In the genomic region with DNA sequence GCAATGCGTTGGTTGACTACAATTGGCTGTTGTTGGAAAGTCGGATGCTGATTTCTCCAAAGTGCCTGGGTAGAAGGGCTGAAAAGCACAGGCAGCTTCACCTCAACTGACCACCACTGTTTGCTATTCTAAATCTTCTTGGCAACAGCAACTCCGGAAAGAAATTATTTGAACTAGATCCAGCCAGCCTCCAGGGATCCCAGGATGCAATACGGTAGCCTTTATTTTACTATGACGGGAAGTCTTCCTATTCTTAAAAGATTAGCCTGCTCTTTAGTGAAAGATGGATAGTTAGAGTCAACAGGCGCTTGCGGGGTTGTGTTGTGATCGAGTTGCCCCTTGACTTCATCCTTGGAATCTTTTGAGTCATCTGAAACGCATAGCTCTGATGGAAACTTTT, we compare ENCODE assay signal across 1 cellular context.
TF ChIP-seq lines count a peak whose summit lies in the region.

No MANE protein-coding gene starts in this region.

TF ChIP-seq in GM23338, 12 proteins besides CTCF, POLR2A, EP300 and RAD21 (continued from another document):
- TF ChIP-seq, protein P1, sequence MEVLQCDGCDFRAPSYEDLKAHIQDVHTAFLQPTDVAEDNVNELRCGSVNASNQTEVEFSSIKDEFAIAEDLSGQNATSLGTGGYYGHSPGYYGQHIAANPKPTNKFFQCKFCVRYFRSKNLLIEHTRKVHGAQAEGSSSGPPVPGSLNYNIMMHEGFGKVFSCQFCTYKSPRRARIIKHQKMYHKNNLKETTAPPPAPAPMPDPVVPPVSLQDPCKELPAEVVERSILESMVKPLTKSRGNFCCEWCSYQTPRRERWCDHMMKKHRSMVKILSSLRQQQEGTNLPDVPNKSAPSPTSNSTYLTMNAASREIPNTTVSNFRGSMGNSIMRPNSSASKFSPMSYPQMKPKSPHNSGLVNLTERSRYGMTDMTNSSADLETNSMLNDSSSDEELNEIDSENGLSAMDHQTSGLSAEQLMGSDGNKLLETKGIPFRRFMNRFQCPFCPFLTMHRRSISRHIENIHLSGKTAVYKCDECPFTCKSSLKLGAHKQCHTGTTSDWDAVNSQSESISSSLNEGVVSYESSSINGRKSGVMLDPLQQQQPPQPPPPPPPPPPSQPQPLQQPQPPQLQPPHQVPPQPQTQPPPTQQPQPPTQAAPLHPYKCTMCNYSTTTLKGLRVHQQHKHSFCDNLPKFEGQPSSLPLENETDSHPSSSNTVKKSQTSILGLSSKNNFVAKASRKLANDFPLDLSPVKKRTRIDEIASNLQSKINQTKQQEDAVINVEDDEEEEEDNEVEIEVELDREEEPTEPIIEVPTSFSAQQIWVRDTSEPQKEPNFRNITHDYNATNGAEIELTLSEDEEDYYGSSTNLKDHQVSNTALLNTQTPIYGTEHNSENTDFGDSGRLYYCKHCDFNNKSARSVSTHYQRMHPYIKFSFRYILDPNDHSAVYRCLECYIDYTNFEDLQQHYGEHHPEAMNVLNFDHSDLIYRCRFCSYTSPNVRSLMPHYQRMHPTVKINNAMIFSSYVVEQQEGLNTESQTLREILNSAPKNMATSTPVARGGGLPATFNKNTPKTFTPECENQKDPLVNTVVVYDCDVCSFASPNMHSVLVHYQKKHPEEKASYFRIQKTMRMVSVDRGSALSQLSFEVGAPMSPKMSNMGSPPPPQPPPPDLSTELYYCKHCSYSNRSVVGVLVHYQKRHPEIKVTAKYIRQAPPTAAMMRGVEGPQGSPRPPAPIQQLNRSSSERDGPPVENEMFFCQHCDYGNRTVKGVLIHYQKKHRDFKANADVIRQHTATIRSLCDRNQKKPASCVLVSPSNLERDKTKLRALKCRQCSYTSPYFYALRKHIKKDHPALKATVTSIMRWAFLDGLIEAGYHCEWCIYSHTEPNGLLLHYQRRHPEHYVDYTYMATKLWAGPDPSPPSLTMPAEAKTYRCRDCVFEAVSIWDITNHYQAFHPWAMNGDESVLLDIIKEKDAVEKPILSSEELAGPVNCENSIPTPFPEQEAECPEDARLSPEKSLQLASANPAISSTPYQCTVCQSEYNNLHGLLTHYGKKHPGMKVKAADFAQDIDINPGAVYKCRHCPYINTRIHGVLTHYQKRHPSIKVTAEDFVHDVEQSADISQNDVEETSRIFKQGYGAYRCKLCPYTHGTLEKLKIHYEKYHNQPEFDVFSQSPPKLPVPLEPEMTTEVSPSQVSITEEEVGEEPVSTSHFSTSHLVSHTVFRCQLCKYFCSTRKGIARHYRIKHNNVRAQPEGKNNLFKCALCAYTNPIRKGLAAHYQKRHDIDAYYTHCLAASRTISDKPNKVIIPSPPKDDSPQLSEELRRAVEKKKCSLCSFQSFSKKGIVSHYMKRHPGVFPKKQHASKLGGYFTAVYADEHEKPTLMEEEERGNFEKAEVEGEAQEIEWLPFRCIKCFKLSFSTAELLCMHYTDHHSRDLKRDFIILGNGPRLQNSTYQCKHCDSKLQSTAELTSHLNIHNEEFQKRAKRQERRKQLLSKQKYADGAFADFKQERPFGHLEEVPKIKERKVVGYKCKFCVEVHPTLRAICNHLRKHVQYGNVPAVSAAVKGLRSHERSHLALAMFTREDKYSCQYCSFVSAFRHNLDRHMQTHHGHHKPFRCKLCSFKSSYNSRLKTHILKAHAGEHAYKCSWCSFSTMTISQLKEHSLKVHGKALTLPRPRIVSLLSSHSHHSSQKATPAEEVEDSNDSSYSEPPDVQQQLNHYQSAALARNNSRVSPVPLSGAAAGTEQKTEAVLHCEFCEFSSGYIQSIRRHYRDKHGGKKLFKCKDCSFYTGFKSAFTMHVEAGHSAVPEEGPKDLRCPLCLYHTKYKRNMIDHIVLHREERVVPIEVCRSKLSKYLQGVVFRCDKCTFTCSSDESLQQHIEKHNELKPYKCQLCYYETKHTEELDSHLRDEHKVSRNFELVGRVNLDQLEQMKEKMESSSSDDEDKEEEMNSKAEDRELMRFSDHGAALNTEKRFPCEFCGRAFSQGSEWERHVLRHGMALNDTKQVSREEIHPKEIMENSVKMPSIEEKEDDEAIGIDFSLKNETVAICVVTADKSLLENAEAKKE (CRISPR knock-in tag; IDR thresholded peaks at IDR 0.05) = no peak
- TF ChIP-seq, protein P2, sequence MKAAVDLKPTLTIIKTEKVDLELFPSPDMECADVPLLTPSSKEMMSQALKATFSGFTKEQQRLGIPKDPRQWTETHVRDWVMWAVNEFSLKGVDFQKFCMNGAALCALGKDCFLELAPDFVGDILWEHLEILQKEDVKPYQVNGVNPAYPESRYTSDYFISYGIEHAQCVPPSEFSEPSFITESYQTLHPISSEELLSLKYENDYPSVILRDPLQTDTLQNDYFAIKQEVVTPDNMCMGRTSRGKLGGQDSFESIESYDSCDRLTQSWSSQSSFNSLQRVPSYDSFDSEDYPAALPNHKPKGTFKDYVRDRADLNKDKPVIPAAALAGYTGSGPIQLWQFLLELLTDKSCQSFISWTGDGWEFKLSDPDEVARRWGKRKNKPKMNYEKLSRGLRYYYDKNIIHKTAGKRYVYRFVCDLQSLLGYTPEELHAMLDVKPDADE (IDR thresholded peaks at IDR 0.05) = no peak
- TF ChIP-seq EZH2 (IDR thresholded peaks at IDR 0.05; ENCODE audit: low read depth, unreplicated experiment) (no peak), STAT1 (IDR thresholded peaks at IDR 0.05; ENCODE audit: unreplicated experiment) (no peak), NANOG (IDR thresholded peaks at IDR 0.05; ENCODE audit: borderline replicate concordance) (no peak), ZNF114 (CRISPR knock-in tag; IDR thresholded peaks at IDR 0.05) (no peak), ZNF331 (CRISPR knock-in tag; IDR thresholded peaks at IDR 0.05; ENCODE audit: low read depth) (no peak)
- TF ChIP-seq, protein P3, sequence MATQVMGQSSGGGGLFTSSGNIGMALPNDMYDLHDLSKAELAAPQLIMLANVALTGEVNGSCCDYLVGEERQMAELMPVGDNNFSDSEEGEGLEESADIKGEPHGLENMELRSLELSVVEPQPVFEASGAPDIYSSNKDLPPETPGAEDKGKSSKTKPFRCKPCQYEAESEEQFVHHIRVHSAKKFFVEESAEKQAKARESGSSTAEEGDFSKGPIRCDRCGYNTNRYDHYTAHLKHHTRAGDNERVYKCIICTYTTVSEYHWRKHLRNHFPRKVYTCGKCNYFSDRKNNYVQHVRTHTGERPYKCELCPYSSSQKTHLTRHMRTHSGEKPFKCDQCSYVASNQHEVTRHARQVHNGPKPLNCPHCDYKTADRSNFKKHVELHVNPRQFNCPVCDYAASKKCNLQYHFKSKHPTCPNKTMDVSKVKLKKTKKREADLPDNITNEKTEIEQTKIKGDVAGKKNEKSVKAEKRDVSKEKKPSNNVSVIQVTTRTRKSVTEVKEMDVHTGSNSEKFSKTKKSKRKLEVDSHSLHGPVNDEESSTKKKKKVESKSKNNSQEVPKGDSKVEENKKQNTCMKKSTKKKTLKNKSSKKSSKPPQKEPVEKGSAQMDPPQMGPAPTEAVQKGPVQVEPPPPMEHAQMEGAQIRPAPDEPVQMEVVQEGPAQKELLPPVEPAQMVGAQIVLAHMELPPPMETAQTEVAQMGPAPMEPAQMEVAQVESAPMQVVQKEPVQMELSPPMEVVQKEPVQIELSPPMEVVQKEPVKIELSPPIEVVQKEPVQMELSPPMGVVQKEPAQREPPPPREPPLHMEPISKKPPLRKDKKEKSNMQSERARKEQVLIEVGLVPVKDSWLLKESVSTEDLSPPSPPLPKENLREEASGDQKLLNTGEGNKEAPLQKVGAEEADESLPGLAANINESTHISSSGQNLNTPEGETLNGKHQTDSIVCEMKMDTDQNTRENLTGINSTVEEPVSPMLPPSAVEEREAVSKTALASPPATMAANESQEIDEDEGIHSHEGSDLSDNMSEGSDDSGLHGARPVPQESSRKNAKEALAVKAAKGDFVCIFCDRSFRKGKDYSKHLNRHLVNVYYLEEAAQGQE (IDR thresholded peaks at IDR 0.05; ENCODE audit: unreplicated experiment) = no peak
